Comparison of ENCODE assay signal across 8 cellular contexts in genomic region chr1:184035719-184036516, GRCh38. TPM values are rescaled to one million over a fixed set of nuclear protein-coding genes. Genes with fewer than 3 reads are reported as not detected.
A peak's percentile ranks its signal among the peaks of the same experiment; 100 is the strongest.
DNase-seq lines count a peak whose midpoint lies in the region; ATAC-seq lines count a peak whose summit lies in the region.

No MANE protein-coding gene starts in this region.

- no peak overlapping the region for H3K9ac ChIP-seq in subcutaneous abdominal adipose tissue (ENCODE audit: low read length in 5 of 5)

- H3K27me3 ChIP-seq in subcutaneous abdominal adipose tissue (ENCODE audit: control insufficient read depth in 5 of 5, insufficient read depth in 4 of 5, low read length in 5 of 5): peaks cover 0 to 20% (median 15%) of the 10 kb centered on the region in 5 donors

- H3K36me3 Mint-ChIP-seq in T-helper 2 cell treated with Interferon-gamma antibody and Interleukin-4, amounts not matched to agents 5 μg/mL and 100 μg/mL, for 36 hours (ENCODE audit: low read depth): no peaks in the 10 kb centered on the region
- H3K36me3 Mint-ChIP-seq in activated naive CD8-positive, alpha-beta T cell treated with anti-CD3 and anti-CD28 coated beads, Interleukin-2, amount 10 ng/mL, durations not matched to agents 7 days and 5 days: no peaks in the 10 kb centered on the region

- H3K27ac ChIP-seq in subcutaneous abdominal adipose tissue (ENCODE audit: low read depth, low read length): no peak overlapping the region

- peak overlapping the region in 4 of 5 donors; percentile 67 to 89 (median 75) for H3K4me3 ChIP-seq in subcutaneous abdominal adipose tissue (ENCODE audit: low read depth in 1 of 5, low read length in 5 of 5)

- peaks cover 16% of the 10 kb centered on the region for H3K4me1 Mint-ChIP-seq in T-helper 2 cell treated with Interferon-gamma antibody and Interleukin-4, amounts not matched to agents 5 μg/mL and 100 μg/mL, for 36 hours (ENCODE audit: low read depth)
- H3K4me1 Mint-ChIP-seq in activated naive CD8-positive, alpha-beta T cell treated with anti-CD3 and anti-CD28 coated beads, Interleukin-2, amount 10 ng/mL, durations not matched to agents 7 days and 5 days: peaks cover 11% of the 10 kb centered on the region

- peaks cover 81% of the 10 kb centered on the region for H3K27me3 Mint-ChIP-seq in T-helper 2 cell treated with Interferon-gamma antibody and Interleukin-4, amounts not matched to agents 5 μg/mL and 100 μg/mL, for 36 hours (ENCODE audit: low read depth)
- peaks cover 78% of the 10 kb centered on the region for H3K27me3 Mint-ChIP-seq in activated naive CD8-positive, alpha-beta T cell treated with anti-CD3 and anti-CD28 coated beads, Interleukin-2, amount 10 ng/mL, durations not matched to agents 7 days and 5 days

- no peak for DNase-seq in T-helper 2 cell treated with Interferon-gamma antibody and Interleukin-4, amounts not matched to agents 5 μg/mL and 100 μg/mL, for 36 hours (ENCODE audit: low spot score)
- DNase-seq in T-helper 2 cell (no peak), kidney glomerular epithelial cell (lab: John Stamatoyannopoulos, UW) (peak; percentile 33), NOMO-1 treated with DMSO at 0.1 percent for 48 hours (lab: John Stamatoyannopoulos, UW; ENCODE audit: unreplicated experiment) (no peak), NCI-H1092 (lab: John Stamatoyannopoulos, UW) (no peak)
- no peak for DNase-seq in activated naive CD8-positive, alpha-beta T cell treated with anti-CD3 and anti-CD28 coated beads, Interleukin-2, amount 10 ng/mL, durations not matched to agents 7 days and 5 days
- DNase-seq in effector CD8-positive, alpha-beta T cell (lab: John Stamatoyannopoulos, UW): no peak

- peaks cover 0 to 21% (median 16%) of the 10 kb centered on the region in 5 donors for H3K4me1 ChIP-seq in subcutaneous abdominal adipose tissue (ENCODE audit: control insufficient read depth in 5 of 5, insufficient read depth in 5 of 5, low read length in 5 of 5)

- POLR2A ChIA-PET in activated naive CD8-positive, alpha-beta T cell treated with anti-CD3 and anti-CD28 coated beads, Interleukin-2, amount 10 ng/mL, durations not matched to agents 7 days and 5 days (lab: Charles Lee): no interaction called here

- no peaks in the 10 kb centered on the region for H3K9me3 Mint-ChIP-seq in T-helper 2 cell treated with Interferon-gamma antibody and Interleukin-4, amounts not matched to agents 5 μg/mL and 100 μg/mL, for 36 hours
- H3K9me3 Mint-ChIP-seq in activated naive CD8-positive, alpha-beta T cell treated with anti-CD3 and anti-CD28 coated beads, Interleukin-2, amount 10 ng/mL, durations not matched to agents 7 days and 5 days: no peaks in the 10 kb centered on the region

- H3K36me3 ChIP-seq in subcutaneous abdominal adipose tissue (ENCODE audit: control insufficient read depth in 5 of 5, insufficient read depth in 5 of 5, low read length in 5 of 5): no peaks in the 10 kb centered on the region

- H3K4me3 Mint-ChIP-seq in T-helper 2 cell treated with Interferon-gamma antibody and Interleukin-4, amounts not matched to agents 5 μg/mL and 100 μg/mL, for 36 hours: peak overlapping the region; percentile 53
- H3K4me3 Mint-ChIP-seq in activated naive CD8-positive, alpha-beta T cell treated with anti-CD3 and anti-CD28 coated beads, Interleukin-2, amount 10 ng/mL, durations not matched to agents 7 days and 5 days: peak overlapping the region; percentile 39

- no peak overlapping the region for H3K27ac Mint-ChIP-seq in T-helper 2 cell treated with Interferon-gamma antibody and Interleukin-4, amounts not matched to agents 5 μg/mL and 100 μg/mL, for 36 hours
- H3K27ac Mint-ChIP-seq in activated naive CD8-positive, alpha-beta T cell treated with anti-CD3 and anti-CD28 coated beads, Interleukin-2, amount 10 ng/mL, durations not matched to agents 7 days and 5 days: no peak overlapping the region

- no peaks in the 10 kb centered on the region for H3K9me3 ChIP-seq in subcutaneous abdominal adipose tissue (ENCODE audit: control insufficient read depth in 5 of 5, low read length in 5 of 5)

- no peak for ATAC-seq in activated naive CD8-positive, alpha-beta T cell treated with anti-CD3 and anti-CD28 coated beads, Interleukin-2, amount 10 ng/mL, durations not matched to agents 7 days and 5 days (ENCODE audit: low read depth)

RNA-seq across cellular contexts. Expression of gene COLGALT2, which starts 1.6 kb away (rescaled TPM):
- total RNA-seq in activated naive CD8-positive, alpha-beta T cell treated with anti-CD3 and anti-CD28 coated beads, Interleukin-2, amount 10 ng/mL, durations not matched to agents 7 days and 5 days: 1 to 10 TPM; 1.7 to 2.3 TPM

RNA-seq across cellular contexts. Expression of gene TSEN15, which starts 15.6 kb away (rescaled TPM):
- total RNA-seq in activated naive CD8-positive, alpha-beta T cell treated with anti-CD3 and anti-CD28 coated beads, Interleukin-2, amount 10 ng/mL, durations not matched to agents 7 days and 5 days: 10 to 100 TPM; 36.5 to 40.0 TPM
